Comparison of ENCODE assay signal across 8 cellular contexts in the genomic region with DNA sequence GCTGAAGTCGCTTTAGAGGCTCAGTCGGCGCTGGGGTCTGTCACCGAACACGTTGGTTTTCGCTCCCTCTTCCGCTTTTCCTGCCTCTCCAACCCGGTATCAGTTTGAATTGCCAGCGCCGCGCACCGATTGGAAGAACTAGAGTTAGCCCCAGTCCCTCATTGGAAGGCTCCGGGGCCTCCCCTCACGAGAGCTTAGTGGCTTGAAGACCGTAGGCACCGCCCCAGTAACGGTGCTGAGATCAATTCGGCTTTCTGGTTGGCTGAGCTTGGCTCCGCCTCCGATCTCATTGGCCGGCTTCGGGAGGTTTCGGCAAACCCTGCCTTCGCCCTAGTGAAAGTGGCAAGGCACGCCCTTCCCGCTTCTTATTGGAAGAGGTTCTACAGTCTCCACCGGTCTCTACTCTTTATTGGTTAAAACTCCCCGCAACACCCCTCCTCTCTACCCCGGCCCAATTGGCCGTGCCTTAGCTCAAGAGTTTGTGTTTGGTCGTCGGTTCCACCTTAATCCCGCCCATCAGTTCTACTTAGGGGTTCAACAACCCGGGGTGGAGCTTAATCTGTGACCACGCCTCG. TPM values are rescaled to one million over a fixed set of nuclear protein-coding genes. Genes with fewer than 3 reads are reported as not detected.
DNase-seq lines count a peak whose midpoint lies in the region; ATAC-seq lines count a peak whose summit lies in the region.
"Not testable (repeated sequence)": the region's sequence is repeated elsewhere in the genome, so short reads cannot be mapped to it uniquely, and the experiment has no call there.

A gene (minus strand): TSS at position 51 of the 575 bp plus-strand sequence. CDS start 814 bp downstream, outside the sequence.

- H3K4me3 ChIP-seq in HAP-1, result peak within 1 kb of the TSS; percentile 22
- H3K4me3 ChIP-seq in naive thymus-derived CD4-positive, alpha-beta T cell (ENCODE audit: low read length), result not testable (repeated sequence)

- intact Hi-C loops in naive thymus-derived CD4-positive, alpha-beta T cell (cut with micrococcal nuclease), result not testable (repeated sequence)

- CTCF ChIA-PET in naive thymus-derived CD4-positive, alpha-beta T cell (lab: Charles Lee), result not testable (repeated sequence)

- not testable (repeated sequence) for H3K4me1 Mint-ChIP-seq in activated T-cell treated with anti-CD3 and anti-CD28 coated beads, Interleukin-2, amount 50 U/mL, for 4 hours (ENCODE audit: low read depth); naive thymus-derived CD4-positive, alpha-beta T cell

- H3K4me3 Mint-ChIP-seq in activated T-cell treated with anti-CD3 and anti-CD28 coated beads, Interleukin-2, amount 50 U/mL, for 4 hours, result peak within 1 kb of the TSS; percentile 82
- peak within 1 kb of the TSS; percentile 59 to 91 (median 82) for H3K4me3 Mint-ChIP-seq in naive thymus-derived CD4-positive, alpha-beta T cell

- POLR2A ChIA-PET in naive thymus-derived CD4-positive, alpha-beta T cell (lab: Charles Lee), result not testable (repeated sequence)

- H3K27ac Mint-ChIP-seq in naive thymus-derived CD4-positive, alpha-beta T cell, result peak within 1 kb of the TSS in 6 of 9 donors; percentile 21 to 90 (median 82)

- not testable (repeated sequence) for H3K4me1 ChIP-seq in HAP-1; naive thymus-derived CD4-positive, alpha-beta T cell (ENCODE audit: control insufficient read depth in 2 of 2, insufficient read depth in 2 of 2, low read length in 2 of 2)

- H3K27me3 Mint-ChIP-seq in activated T-cell treated with anti-CD3 and anti-CD28 coated beads, Interleukin-2, amount 50 U/mL, for 4 hours (ENCODE audit: low read depth); naive thymus-derived CD4-positive, alpha-beta T cell: not testable (repeated sequence)

- DNase-seq in DMS79 treated with DMSO at 0.1 percent for 48 hours (lab: John Stamatoyannopoulos, UW), result peak; percentile 98
- peak; percentile 98 for DNase-seq in HAP-1 (ENCODE audit: low spot score in 2 of 2)
- peak; percentile 94 for DNase-seq in LoVo (ENCODE audit: low spot score)
- peak; percentile 99 for DNase-seq in RKO (ENCODE audit: low spot score)
- DNase-seq in activated T-cell treated with anti-CD3 and anti-CD28 coated beads, Interleukin-2, amount 50 U/mL, for 4 hours, result peak; percentile 91
- DNase-seq in naive thymus-derived CD4-positive, alpha-beta T cell, result peak; percentile 71 to 100 (median 99)
- peak; percentile 85 to 90 for DNase-seq in stimulated activated CD8-positive, alpha-beta memory T cell treated with anti-CD3 and anti-CD28 coated beads, Interleukin-7, amount 100 ng/mL, for 1 hour (ENCODE audit: low read depth in 2 of 2)

- H3K36me3 Mint-ChIP-seq in activated T-cell treated with anti-CD3 and anti-CD28 coated beads, Interleukin-2, amount 50 U/mL, for 4 hours (ENCODE audit: insufficient read depth); naive thymus-derived CD4-positive, alpha-beta T cell: not testable (repeated sequence)

- not testable (repeated sequence) for H3K36me3 ChIP-seq in HAP-1 (replicated peaks); naive thymus-derived CD4-positive, alpha-beta T cell (ENCODE audit: control insufficient read depth in 2 of 3, insufficient read depth in 3 of 3, low read length in 3 of 3)

- not testable (repeated sequence) for H3K9me3 ChIP-seq in HAP-1; naive thymus-derived CD4-positive, alpha-beta T cell (ENCODE audit: control insufficient read depth in 2 of 3, low read length in 3 of 3)

- not testable (repeated sequence) for H3K9me3 Mint-ChIP-seq in activated T-cell treated with anti-CD3 and anti-CD28 coated beads, Interleukin-2, amount 50 U/mL, for 4 hours; naive thymus-derived CD4-positive, alpha-beta T cell

- in situ Hi-C loops in HAP-1 (cut with MboI; ENCODE audit: low sequenced_read_pairs), result not testable (repeated sequence)

- peak; percentile 86 for ATAC-seq in activated T-cell treated with anti-CD3 and anti-CD28 coated beads, Interleukin-2, amount 50 U/mL, for 4 hours
- ATAC-seq in esophagus mucosa, result peak; percentile 93
- peak; percentile 89 for ATAC-seq in naive thymus-derived CD4-positive, alpha-beta T cell

- peak within 1 kb of the TSS; percentile 35 for H3K27ac ChIP-seq in naive thymus-derived CD4-positive, alpha-beta T cell (ENCODE audit: low read depth, low read length)

- not testable (repeated sequence) for H3K27me3 ChIP-seq in HAP-1 (ENCODE audit: low read depth); naive thymus-derived CD4-positive, alpha-beta T cell (ENCODE audit: control insufficient read depth in 2 of 2, insufficient read depth in 2 of 2, low read length in 2 of 2)

RNA-seq across cellular contexts. Expression of the gene that starts here (rescaled TPM):
- total RNA-seq in activated T-cell treated with anti-CD3 and anti-CD28 coated beads, Interleukin-2, amount 50 U/mL, for 4 hours, result 1 to 10 TPM; 5.4 to 6.3 (median 5.4) TPM
- 4.2 TPM for total RNA-seq in esophagus mucosa
- total RNA-seq in naive thymus-derived CD4-positive, alpha-beta T cell, result 10 to 100 TPM in 1 of 5 experiments, 1 to 10 TPM in 3, under 1 TPM in 1; 0.79 to 19.5 (median 1.4) TPM
- polyA plus RNA-seq in naive thymus-derived CD4-positive, alpha-beta T cell, result under 1 TPM in 1 of 2 donors, not detected in 1; 0.60 TPM
